13 cellular contexts compared by ENCODE assay signal in the genomic region with DNA sequence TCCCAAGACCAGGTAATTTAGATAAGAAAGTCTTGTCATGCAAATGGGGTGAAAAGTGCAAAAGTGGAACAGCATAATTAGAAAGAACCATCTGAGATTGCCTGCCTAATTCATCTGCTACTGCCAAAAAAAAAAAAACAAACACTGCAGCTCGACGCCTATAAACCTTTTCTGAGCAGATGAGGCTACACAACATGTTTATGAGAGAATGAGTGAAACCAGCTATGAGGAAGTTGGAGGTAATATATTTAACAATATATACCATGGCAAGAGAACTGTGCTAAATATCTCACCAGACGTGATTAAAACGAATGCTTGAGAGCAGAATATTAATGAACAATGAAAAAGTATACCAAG. TPM values are rescaled to one million over a fixed set of nuclear protein-coding genes. Genes with fewer than 3 reads are reported as not detected.
DNase-seq lines count a peak whose midpoint lies in the region; ATAC-seq, FAIRE-seq and TF ChIP-seq lines count a peak whose summit lies in the region.
"Had no signal": no experiment of that assay in that cellular context is flagged by ENCODE, and none has a peak within 500 bp of the region (broad histone marks: within the 10 kb centered on the region; RNA-seq: fewer than 3 reads in every experiment).

No MANE protein-coding gene starts in this region.

- in situ Hi-C loops in brain microvascular endothelial cell (cut with HindIII; ENCODE audit: low pct_ligation_motif_present, low sequenced_read_pairs): no loop called here

- H3K9me3 ChIP-seq in skeletal muscle tissue (ENCODE audit: control insufficient read depth in 3 of 3, low read length in 3 of 3): no peaks in the 10 kb centered on the region
- H3K9me3 ChIP-seq in small intestine (ENCODE audit: control insufficient read depth, low read depth): no peaks in the 10 kb centered on the region
- H3K9me3 ChIP-seq: ovary had no signal

- H3K27me3 ChIP-seq in brain microvascular endothelial cell (replicated peaks): no peaks in the 10 kb centered on the region
- no peaks in the 10 kb centered on the region for H3K27me3 ChIP-seq in skeletal muscle tissue (ENCODE audit: control insufficient read depth in 3 of 3, insufficient read depth in 3 of 3, low read length in 3 of 3)
- H3K27me3 ChIP-seq in small intestine (ENCODE audit: control insufficient read depth in 2 of 2, insufficient read depth in 2 of 2, low read length in 2 of 2): no peaks in the 10 kb centered on the region
- H3K27me3 ChIP-seq: BLaER1 treated with 17β-estradiol and CSF1 and Interleukin-3, amounts not matched to agents 10 nM and 100 nM; ovary had no signal

- FAIRE-seq in small intestine (lab: Jason Lieb, UNC): no peak

- H3K27ac ChIP-seq in brain microvascular endothelial cell (peak overlapping the region; percentile 84), skeletal muscle tissue (ENCODE audit: low read depth, low read length) (peak overlapping the region; percentile 54), small intestine (ENCODE audit: low read depth in 1 of 2, low read length in 1 of 2) (no peak overlapping the region)
- H3K27ac ChIP-seq: BLaER1 treated with 17β-estradiol and CSF1 and Interleukin-3, amounts not matched to agents 10 nM and 100 nM; ovary had no signal

- no peak overlapping the region for H3K9ac ChIP-seq in skeletal muscle tissue (ENCODE audit: low read depth in 1 of 3, low read length in 3 of 3)
- H3K9ac ChIP-seq: BLaER1 treated with 17β-estradiol and CSF1 and Interleukin-3, amounts not matched to agents 10 nM and 100 nM had no signal

- peaks cover 14% of the 10 kb centered on the region for H3K36me3 ChIP-seq in brain microvascular endothelial cell (replicated peaks)
- H3K36me3 ChIP-seq in skeletal muscle tissue (ENCODE audit: control insufficient read depth in 3 of 3, insufficient read depth in 3 of 3, low read length in 3 of 3): peaks cover 0 to 4% (median 0%) of the 10 kb centered on the region in 3 donors
- H3K36me3 ChIP-seq in small intestine (ENCODE audit: control insufficient read depth in 2 of 2, insufficient read depth in 2 of 2, low read length in 2 of 2): no peaks in the 10 kb centered on the region
- H3K36me3 ChIP-seq: BLaER1 treated with 17β-estradiol and CSF1 and Interleukin-3, amounts not matched to agents 10 nM and 100 nM; ovary had no signal

- ATAC-seq in GM18909 (IDR thresholded peaks at IDR 0.05; ENCODE audit: poor library complexity, unreplicated experiment) (peak; percentile 48), HG02798 (IDR thresholded peaks at IDR 0.05; ENCODE audit: poor library complexity, unreplicated experiment) (peak; percentile 15)

- H3K4me3 ChIP-seq in brain microvascular endothelial cell (ENCODE audit: low read depth, low read length): no peak overlapping the region
- H3K4me3 ChIP-seq in skeletal muscle tissue (ENCODE audit: low read length in 3 of 3): no peak overlapping the region
- no peak overlapping the region for H3K4me3 ChIP-seq in small intestine (ENCODE audit: low read depth in 1 of 2, low read length in 2 of 2)
- H3K4me3 ChIP-seq: BLaER1 treated with 17β-estradiol and CSF1 and Interleukin-3, amounts not matched to agents 10 nM and 100 nM; ovary had no signal

- DNase-seq in brain microvascular endothelial cell: no peak
- no peak for DNase-seq in small intestine
- DNase-seq in DMS79 (lab: John Stamatoyannopoulos, UW): no peak
- DNase-seq in EL: no peak
- no peak for DNase-seq in NK-92 treated with Interleukin-12 subunit alpha and Interleukin-12 subunit beta, amount 100 ng/mL, for 24 hours (lab: John Stamatoyannopoulos, UW)
- DNase-seq: activated B cell treated with CpG ODN at 0.5 μM for 24 hours, KG1, NCI-H2081, ovary had no signal

- H3K4me1 ChIP-seq in skeletal muscle tissue (ENCODE audit: control insufficient read depth in 3 of 3, insufficient read depth in 3 of 3, low read length in 3 of 3) (peaks cover 0 to 12% (median 5%) of the 10 kb centered on the region in 3 donors), small intestine (ENCODE audit: control insufficient read depth in 2 of 2, insufficient read depth in 1 of 2, low read depth in 1 of 2, low read length in 1 of 2) (no peaks in the 10 kb centered on the region)
- H3K4me1 ChIP-seq: BLaER1 treated with 17β-estradiol and CSF1 and Interleukin-3, amounts not matched to agents 10 nM and 100 nM had no signal

- 53 to 56% (median 55%) methylated on average over 4 of the region's 4 CpGs for WGBS in small intestine, 3 donors

- TF ChIP-seq CTCF in brain microvascular endothelial cell (IDR thresholded peaks at IDR 0.05; ENCODE audit: low read depth, low read length, missing control alignments): no peak

RNA-seq across cellular contexts. Expression of a gene that starts 50.0 kb away (rescaled TPM):
- total RNA-seq in skeletal muscle tissue: 248 TPM
- 10 to 100 TPM in 1 of 3 donors, 1 to 10 TPM in 2; 2.0 to 12.4 (median 5.9) TPM for polyA plus RNA-seq in small intestine
- total RNA-seq: activated B cell treated with CpG ODN at 0.5 μM for 24 hours had no signal

Comparison
In these comparisons a context has a peak if more than half of its experiments do, and no peak if none do; other contexts are left out.
1. H3K27ac ChIP-seq: peak in brain microvascular endothelial cell (single experiment) and skeletal muscle tissue (single experiment); none in small intestine (0 of 2).